In the genomic region with DNA sequence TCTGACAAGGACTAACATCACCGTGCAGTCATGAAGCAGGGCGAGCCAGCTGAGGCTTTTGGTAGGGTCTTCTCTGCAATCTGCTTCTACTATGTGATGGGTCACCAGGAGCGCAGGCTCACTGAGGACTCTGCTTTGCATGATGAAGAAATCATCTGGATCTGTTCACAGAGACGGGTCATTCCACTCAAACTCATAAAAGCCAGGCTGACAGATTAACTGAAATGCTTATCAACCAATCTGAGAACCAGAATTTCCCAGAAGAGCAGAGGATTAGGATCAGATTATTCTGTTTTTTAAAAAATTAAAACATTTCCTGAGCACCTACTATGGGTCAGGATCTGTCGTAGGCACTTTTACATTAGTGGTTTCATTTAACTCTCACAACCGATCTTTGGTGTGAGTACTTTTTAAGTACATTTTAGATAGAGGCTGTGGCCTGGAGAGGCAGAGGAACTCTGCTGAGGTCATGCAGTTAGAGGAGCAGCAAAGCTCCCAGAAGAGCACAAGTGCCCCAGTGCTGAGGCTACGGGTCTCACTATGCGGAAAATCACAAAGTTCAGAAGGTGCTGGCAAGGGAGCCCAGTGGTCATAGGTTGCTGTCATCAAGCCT, we compare ENCODE assay signal across 1 cellular context.
TF ChIP-seq lines count a peak whose summit lies in the region.

No MANE protein-coding gene starts in this region.

TF ChIP-seq in H1, 55 proteins besides CTCF, POLR2A, EP300 and RAD21 (continued from another document):
- TF ChIP-seq, protein P1, sequence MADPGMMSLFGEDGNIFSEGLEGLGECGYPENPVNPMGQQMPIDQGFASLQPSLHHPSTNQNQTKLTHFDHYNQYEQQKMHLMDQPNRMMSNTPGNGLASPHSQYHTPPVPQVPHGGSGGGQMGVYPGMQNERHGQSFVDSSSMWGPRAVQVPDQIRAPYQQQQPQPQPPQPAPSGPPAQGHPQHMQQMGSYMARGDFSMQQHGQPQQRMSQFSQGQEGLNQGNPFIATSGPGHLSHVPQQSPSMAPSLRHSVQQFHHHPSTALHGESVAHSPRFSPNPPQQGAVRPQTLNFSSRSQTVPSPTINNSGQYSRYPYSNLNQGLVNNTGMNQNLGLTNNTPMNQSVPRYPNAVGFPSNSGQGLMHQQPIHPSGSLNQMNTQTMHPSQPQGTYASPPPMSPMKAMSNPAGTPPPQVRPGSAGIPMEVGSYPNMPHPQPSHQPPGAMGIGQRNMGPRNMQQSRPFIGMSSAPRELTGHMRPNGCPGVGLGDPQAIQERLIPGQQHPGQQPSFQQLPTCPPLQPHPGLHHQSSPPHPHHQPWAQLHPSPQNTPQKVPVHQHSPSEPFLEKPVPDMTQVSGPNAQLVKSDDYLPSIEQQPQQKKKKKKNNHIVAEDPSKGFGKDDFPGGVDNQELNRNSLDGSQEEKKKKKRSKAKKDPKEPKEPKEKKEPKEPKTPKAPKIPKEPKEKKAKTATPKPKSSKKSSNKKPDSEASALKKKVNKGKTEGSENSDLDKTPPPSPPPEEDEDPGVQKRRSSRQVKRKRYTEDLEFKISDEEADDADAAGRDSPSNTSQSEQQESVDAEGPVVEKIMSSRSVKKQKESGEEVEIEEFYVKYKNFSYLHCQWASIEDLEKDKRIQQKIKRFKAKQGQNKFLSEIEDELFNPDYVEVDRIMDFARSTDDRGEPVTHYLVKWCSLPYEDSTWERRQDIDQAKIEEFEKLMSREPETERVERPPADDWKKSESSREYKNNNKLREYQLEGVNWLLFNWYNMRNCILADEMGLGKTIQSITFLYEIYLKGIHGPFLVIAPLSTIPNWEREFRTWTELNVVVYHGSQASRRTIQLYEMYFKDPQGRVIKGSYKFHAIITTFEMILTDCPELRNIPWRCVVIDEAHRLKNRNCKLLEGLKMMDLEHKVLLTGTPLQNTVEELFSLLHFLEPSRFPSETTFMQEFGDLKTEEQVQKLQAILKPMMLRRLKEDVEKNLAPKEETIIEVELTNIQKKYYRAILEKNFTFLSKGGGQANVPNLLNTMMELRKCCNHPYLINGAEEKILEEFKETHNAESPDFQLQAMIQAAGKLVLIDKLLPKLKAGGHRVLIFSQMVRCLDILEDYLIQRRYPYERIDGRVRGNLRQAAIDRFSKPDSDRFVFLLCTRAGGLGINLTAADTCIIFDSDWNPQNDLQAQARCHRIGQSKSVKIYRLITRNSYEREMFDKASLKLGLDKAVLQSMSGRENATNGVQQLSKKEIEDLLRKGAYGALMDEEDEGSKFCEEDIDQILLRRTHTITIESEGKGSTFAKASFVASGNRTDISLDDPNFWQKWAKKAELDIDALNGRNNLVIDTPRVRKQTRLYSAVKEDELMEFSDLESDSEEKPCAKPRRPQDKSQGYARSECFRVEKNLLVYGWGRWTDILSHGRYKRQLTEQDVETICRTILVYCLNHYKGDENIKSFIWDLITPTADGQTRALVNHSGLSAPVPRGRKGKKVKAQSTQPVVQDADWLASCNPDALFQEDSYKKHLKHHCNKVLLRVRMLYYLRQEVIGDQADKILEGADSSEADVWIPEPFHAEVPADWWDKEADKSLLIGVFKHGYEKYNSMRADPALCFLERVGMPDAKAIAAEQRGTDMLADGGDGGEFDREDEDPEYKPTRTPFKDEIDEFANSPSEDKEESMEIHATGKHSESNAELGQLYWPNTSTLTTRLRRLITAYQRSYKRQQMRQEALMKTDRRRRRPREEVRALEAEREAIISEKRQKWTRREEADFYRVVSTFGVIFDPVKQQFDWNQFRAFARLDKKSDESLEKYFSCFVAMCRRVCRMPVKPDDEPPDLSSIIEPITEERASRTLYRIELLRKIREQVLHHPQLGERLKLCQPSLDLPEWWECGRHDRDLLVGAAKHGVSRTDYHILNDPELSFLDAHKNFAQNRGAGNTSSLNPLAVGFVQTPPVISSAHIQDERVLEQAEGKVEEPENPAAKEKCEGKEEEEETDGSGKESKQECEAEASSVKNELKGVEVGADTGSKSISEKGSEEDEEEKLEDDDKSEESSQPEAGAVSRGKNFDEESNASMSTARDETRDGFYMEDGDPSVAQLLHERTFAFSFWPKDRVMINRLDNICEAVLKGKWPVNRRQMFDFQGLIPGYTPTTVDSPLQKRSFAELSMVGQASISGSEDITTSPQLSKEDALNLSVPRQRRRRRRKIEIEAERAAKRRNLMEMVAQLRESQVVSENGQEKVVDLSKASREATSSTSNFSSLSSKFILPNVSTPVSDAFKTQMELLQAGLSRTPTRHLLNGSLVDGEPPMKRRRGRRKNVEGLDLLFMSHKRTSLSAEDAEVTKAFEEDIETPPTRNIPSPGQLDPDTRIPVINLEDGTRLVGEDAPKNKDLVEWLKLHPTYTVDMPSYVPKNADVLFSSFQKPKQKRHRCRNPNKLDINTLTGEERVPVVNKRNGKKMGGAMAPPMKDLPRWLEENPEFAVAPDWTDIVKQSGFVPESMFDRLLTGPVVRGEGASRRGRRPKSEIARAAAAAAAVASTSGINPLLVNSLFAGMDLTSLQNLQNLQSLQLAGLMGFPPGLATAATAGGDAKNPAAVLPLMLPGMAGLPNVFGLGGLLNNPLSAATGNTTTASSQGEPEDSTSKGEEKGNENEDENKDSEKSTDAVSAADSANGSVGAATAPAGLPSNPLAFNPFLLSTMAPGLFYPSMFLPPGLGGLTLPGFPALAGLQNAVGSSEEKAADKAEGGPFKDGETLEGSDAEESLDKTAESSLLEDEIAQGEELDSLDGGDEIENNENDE (IDR thresholded peaks at IDR 0.05; ENCODE audit: insufficient replicate concordance, low read length) = no peak
- TF ChIP-seq RNF2 (IDR thresholded peaks at IDR 0.05; ENCODE audit: borderline replicate concordance, low read depth, low read length, missing control alignments, poor library complexity, severe bottlenecking) (no peak), CEBPB (IDR thresholded peaks at IDR 0.05; ENCODE audit: low read depth, low read length) (no peak), NANOG (IDR thresholded peaks at IDR 0.05; ENCODE audit: insufficient read depth, low read depth, low read length, poor library complexity, severe bottlenecking) (no peak), TEAD4 (IDR thresholded peaks at IDR 0.05; ENCODE audit: low read depth, low read length) (no peak), TBP (IDR thresholded peaks at IDR 0.05; ENCODE audit: low read depth, low read length) (no peak), SIRT6 (IDR thresholded peaks at IDR 0.05; ENCODE audit: low read length) (no peak), SIN3A (conservative IDR thresholded peaks at IDR 0.05 in 1 of 2, IDR thresholded peaks at IDR 0.05 in 1 of 2; ENCODE audit: low read depth in 1 of 2, low read length in 2 of 2) (no peak), SRF (IDR thresholded peaks at IDR 0.05; ENCODE audit: low read depth, low read length) (no peak), BACH1 (IDR thresholded peaks at IDR 0.05; ENCODE audit: low read length) (no peak), HDAC2 (IDR thresholded peaks at IDR 0.05; ENCODE audit: borderline replicate concordance in 1 of 2, low read depth in 2 of 2, low read length in 2 of 2) (no peak), CBX8 (IDR thresholded peaks at IDR 0.05; ENCODE audit: borderline replicate concordance, low read depth, low read length) (no peak), TCF12 (IDR thresholded peaks at IDR 0.05; ENCODE audit: low read depth, low read length) (no peak), GABPA (IDR thresholded peaks at IDR 0.05; ENCODE audit: borderline replicate concordance, insufficient read depth, low read length) (no peak), SUZ12 (IDR thresholded peaks at IDR 0.05; ENCODE audit: low read length) (no peak)
- TF ChIP-seq, protein P2, sequence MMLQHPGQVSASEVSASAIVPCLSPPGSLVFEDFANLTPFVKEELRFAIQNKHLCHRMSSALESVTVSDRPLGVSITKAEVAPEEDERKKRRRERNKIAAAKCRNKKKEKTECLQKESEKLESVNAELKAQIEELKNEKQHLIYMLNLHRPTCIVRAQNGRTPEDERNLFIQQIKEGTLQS (IDR thresholded peaks at IDR 0.05; ENCODE audit: insufficient read depth, low read depth, low read length) = no peak
- TF ChIP-seq, protein P3, sequence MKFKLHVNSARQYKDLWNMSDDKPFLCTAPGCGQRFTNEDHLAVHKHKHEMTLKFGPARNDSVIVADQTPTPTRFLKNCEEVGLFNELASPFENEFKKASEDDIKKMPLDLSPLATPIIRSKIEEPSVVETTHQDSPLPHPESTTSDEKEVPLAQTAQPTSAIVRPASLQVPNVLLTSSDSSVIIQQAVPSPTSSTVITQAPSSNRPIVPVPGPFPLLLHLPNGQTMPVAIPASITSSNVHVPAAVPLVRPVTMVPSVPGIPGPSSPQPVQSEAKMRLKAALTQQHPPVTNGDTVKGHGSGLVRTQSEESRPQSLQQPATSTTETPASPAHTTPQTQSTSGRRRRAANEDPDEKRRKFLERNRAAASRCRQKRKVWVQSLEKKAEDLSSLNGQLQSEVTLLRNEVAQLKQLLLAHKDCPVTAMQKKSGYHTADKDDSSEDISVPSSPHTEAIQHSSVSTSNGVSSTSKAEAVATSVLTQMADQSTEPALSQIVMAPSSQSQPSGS (IDR thresholded peaks at IDR 0.05; ENCODE audit: low read length) = no peak
